1 cellular context compared by ENCODE assay signal in genomic region chr13:30847697-30848307, GRCh38.
TF ChIP-seq lines count a peak whose summit lies in the region.

No MANE protein-coding gene starts in this region.

TF ChIP-seq in HEK293, 187 proteins besides CTCF, POLR2A, EP300 and RAD21 (continued from another document and continues in another):
- TF ChIP-seq ZBTB10 (tag by site-specific recombination; IDR thresholded peaks at IDR 0.05) (no peak), ZEB2 (tag by site-specific recombination; IDR thresholded peaks at IDR 0.05) (peak; percentile 75), BCL11A (tag by site-specific recombination; IDR thresholded peaks at IDR 0.05; ENCODE audit: low read depth) (no peak), SCRT1 (tag by site-specific recombination; IDR thresholded peaks at IDR 0.05; ENCODE audit: borderline replicate concordance) (no peak), ZNF529 (tag by site-specific recombination; IDR thresholded peaks at IDR 0.05; ENCODE audit: insufficient replicate concordance) (no peak), ATF2 (tag by site-specific recombination; IDR thresholded peaks at IDR 0.05; ENCODE audit: low read depth) (peak; percentile 86), ZNF133 (tag by site-specific recombination; IDR thresholded peaks at IDR 0.05) (no peak), ZNF335 (tag by site-specific recombination; conservative IDR thresholded peaks at IDR 0.05) (peak; percentile 58), ZNF629 (tag by site-specific recombination; IDR thresholded peaks at IDR 0.05) (peak; percentile 93), ZNF302 (tag by site-specific recombination; IDR thresholded peaks at IDR 0.05; ENCODE audit: low read depth) (no peak), ZNF280C (tag by site-specific recombination; IDR thresholded peaks at IDR 0.05) (no peak), SALL2 (tag by site-specific recombination; IDR thresholded peaks at IDR 0.05; ENCODE audit: borderline replicate concordance) (no peak), ZNF48 (tag by site-specific recombination; IDR thresholded peaks at IDR 0.05) (no peak), ZNF24 (tag by site-specific recombination; IDR thresholded peaks at IDR 0.05) (peak; percentile 52; the same call in 1 of the 2 replicates), ELK4 (IDR thresholded peaks at IDR 0.05; ENCODE audit: borderline replicate concordance, low read depth, low read length) (no peak), PRDM10 (tag by site-specific recombination; IDR thresholded peaks at IDR 0.05) (no peak), FEZF1 (tag by site-specific recombination; IDR thresholded peaks at IDR 0.05) (0 out of 2 replicates have a peak, but pooled peaks have one; percentile 20), INSM2 (tag by site-specific recombination; IDR thresholded peaks at IDR 0.05) (peak; percentile 74), TRIM28 (IDR thresholded peaks at IDR 0.05; ENCODE audit: borderline replicate concordance, low read length) (peak; percentile 51; the same call in 1 of the 2 replicates), ZNF366 (tag by site-specific recombination; conservative IDR thresholded peaks at IDR 0.05) (peak; percentile 41; the same call in 1 of the 2 replicates), RBAK (tag by site-specific recombination; IDR thresholded peaks at IDR 0.05) (no peak), ZBTB21 (tag by site-specific recombination; IDR thresholded peaks at IDR 0.05) (peak; percentile 90), ZNF148 (tag by site-specific recombination; IDR thresholded peaks at IDR 0.05; ENCODE audit: borderline replicate concordance) (no peak), ZNF658 (tag by site-specific recombination; IDR thresholded peaks at IDR 0.05) (no peak), SP7 (tag by site-specific recombination; IDR thresholded peaks at IDR 0.05) (peak; percentile 33; the same call in 1 of the 2 replicates), KLF8 (tag by site-specific recombination; IDR thresholded peaks at IDR 0.05) (peak; percentile 15; the same call in 1 of the 2 replicates), ZFHX2 (tag by site-specific recombination; conservative IDR thresholded peaks at IDR 0.05) (no peak), GFI1B (tag by site-specific recombination; IDR thresholded peaks at IDR 0.05) (peak; percentile 96), ZNF561 (tag by site-specific recombination; IDR thresholded peaks at IDR 0.05; ENCODE audit: borderline replicate concordance) (no peak), ZXDB (tag by site-specific recombination; IDR thresholded peaks at IDR 0.05) (no peak), ZNF555 (tag by site-specific recombination; conservative IDR thresholded peaks at IDR 0.05) (no peak)
- TF ChIP-seq, protein P1, sequence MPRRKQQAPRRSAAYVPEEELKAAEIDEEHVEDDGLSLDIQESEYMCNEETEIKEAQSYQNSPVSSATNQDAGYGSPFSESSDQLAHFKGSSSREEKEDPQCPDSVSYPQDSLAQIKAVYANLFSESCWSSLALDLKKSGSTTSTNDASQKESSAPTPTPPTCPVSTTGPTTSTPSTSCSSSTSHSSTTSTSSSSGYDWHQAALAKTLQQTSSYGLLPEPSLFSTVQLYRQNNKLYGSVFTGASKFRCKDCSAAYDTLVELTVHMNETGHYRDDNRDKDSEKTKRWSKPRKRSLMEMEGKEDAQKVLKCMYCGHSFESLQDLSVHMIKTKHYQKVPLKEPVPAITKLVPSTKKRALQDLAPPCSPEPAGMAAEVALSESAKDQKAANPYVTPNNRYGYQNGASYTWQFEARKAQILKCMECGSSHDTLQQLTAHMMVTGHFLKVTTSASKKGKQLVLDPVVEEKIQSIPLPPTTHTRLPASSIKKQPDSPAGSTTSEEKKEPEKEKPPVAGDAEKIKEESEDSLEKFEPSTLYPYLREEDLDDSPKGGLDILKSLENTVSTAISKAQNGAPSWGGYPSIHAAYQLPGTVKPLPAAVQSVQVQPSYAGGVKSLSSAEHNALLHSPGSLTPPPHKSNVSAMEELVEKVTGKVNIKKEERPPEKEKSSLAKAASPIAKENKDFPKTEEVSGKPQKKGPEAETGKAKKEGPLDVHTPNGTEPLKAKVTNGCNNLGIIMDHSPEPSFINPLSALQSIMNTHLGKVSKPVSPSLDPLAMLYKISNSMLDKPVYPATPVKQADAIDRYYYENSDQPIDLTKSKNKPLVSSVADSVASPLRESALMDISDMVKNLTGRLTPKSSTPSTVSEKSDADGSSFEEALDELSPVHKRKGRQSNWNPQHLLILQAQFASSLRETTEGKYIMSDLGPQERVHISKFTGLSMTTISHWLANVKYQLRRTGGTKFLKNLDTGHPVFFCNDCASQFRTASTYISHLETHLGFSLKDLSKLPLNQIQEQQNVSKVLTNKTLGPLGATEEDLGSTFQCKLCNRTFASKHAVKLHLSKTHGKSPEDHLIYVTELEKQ (tag by site-specific recombination; IDR thresholded peaks at IDR 0.05; ENCODE audit: borderline replicate concordance): peak; percentile 44; the same call in 1 of the 2 replicates
- TF ChIP-seq, protein P2, sequence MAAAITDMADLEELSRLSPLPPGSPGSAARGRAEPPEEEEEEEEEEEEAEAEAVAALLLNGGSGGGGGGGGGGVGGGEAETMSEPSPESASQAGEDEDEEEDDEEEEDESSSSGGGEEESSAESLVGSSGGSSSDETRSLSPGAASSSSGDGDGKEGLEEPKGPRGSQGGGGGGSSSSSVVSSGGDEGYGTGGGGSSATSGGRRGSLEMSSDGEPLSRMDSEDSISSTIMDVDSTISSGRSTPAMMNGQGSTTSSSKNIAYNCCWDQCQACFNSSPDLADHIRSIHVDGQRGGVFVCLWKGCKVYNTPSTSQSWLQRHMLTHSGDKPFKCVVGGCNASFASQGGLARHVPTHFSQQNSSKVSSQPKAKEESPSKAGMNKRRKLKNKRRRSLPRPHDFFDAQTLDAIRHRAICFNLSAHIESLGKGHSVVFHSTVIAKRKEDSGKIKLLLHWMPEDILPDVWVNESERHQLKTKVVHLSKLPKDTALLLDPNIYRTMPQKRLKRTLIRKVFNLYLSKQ (tag by site-specific recombination; IDR thresholded peaks at IDR 0.05; ENCODE audit: borderline replicate concordance): no peak
